ENCODE assay signal across 12 cellular contexts in the genomic region with DNA sequence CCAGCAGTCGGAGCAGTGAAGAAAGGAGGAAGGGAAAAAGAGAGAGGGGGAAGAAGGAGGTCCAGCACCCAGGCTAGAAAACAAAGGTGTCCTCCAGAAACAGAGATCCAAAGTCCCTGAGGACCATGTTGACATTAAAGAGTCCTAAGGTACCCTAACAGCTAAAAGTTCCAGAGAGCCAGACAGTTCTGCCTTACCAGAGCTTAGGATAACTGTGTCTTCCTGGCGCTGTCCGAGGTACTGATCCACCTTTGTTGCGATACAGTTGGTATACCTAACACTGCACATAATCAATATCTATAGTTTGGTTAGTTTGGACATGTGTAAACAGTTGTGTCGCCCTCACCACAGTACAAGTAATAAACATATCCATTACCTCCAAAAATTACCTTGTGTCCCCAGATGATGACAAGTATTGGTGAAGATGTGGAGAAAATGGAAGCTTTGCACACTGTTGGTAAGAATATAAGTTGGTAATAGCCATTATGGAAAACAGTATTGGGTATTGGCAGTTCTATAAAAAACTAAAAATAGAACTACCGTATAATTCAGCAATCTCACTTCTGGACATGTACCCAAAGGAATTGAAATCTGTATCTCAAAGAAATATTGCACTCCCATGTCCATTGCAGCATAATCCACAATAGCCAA. TPM values are rescaled to one million over a fixed set of nuclear protein-coding genes. Genes with fewer than 3 reads are reported as not detected.
DNase-seq lines count a peak whose midpoint lies in the region; ATAC-seq and TF ChIP-seq lines count a peak whose summit lies in the region.
"Had no signal": no experiment of that assay in that cellular context is flagged by ENCODE, and none has a peak within 500 bp of the region (broad histone marks: within the 10 kb centered on the region; RNA-seq: fewer than 3 reads in every experiment).

No MANE protein-coding gene starts in this region.

- no peaks in the 10 kb centered on the region for H3F3A ChIP-seq in SK-N-SH (replicated peaks; ENCODE audit: insufficient read depth)

- H2AFZ ChIP-seq in SK-N-SH (ENCODE audit: low read depth) = no peak overlapping the region

- H3K9me2 ChIP-seq in SK-N-SH = no peaks in the 10 kb centered on the region

- no peak overlapping the region for H3K27ac Mint-ChIP-seq in MCF 10A (ENCODE audit: low read depth, unreplicated experiment)
- H3K27ac Mint-ChIP-seq: nephron; T-helper 2 cell treated with Interferon-gamma antibody and Interleukin-4, amounts not matched to agents 5 μg/mL and 100 μg/mL, for 36 hours had no signal

- CTCF ChIA-PET in SK-N-SH (lab: Yijun Ruan, JAX) (no interaction called here), MCF 10A (lab: Yijun Ruan, JAX) (interaction anchor here (0.6 kb wide), 1 partner anchor 108 kb away, joined by 3 read pairs; no protein-coding TSS in a partner anchor)

- no peak for DNase-seq in SK-N-SH
- peak; percentile 15 for DNase-seq in MG63
- peak; percentile 54 for DNase-seq in MCF 10A (ENCODE audit: unreplicated experiment)
- peak; percentile 22 for DNase-seq in mesenteric fat pad (ENCODE audit: low spot score)
- no peak for DNase-seq in SKM-1 (lab: John Stamatoyannopoulos, UW; ENCODE audit: unreplicated experiment)
- no peak for DNase-seq in COLO829 (ENCODE audit: low spot score)
- DNase-seq: body of pancreas, upper lobe of left lung had no signal

- intact Hi-C loops in MCF 10A (cut with micrococcal nuclease) = no loop called here

- H3K4me2 ChIP-seq in SK-N-SH = no peak overlapping the region

- no peak for TF ChIP-seq CTCF in SK-N-SH (IDR thresholded peaks at IDR 0.05)
- no peak for TF ChIP-seq CTCF in MCF 10A (IDR thresholded peaks at IDR 0.05; ENCODE audit: unreplicated experiment)

- no peak for TF ChIP-seq RAD21 in SK-N-SH (IDR thresholded peaks at IDR 0.05; ENCODE audit: low read length)

- no peaks in the 10 kb centered on the region for H3K9me3 Mint-ChIP-seq in MCF 10A (ENCODE audit: unreplicated experiment)
- H3K9me3 Mint-ChIP-seq: nephron; T-helper 2 cell treated with Interferon-gamma antibody and Interleukin-4, amounts not matched to agents 5 μg/mL and 100 μg/mL, for 36 hours had no signal

- ATAC-seq in SK-N-SH treated with all-trans-retinoic acid at 6 μM for 48 hours = no peak
- no peak for ATAC-seq in GM21619 (IDR thresholded peaks at IDR 0.05; ENCODE audit: unreplicated experiment)
- ATAC-seq: body of pancreas had no signal

- H3K36me3 ChIP-seq in SK-N-SH (replicated peaks in 1 of 2; ENCODE audit: control insufficient read depth in 1 of 2, insufficient read depth in 2 of 2, low read length in 1 of 2) = no peaks in the 10 kb centered on the region
- H3K36me3 ChIP-seq in MG63 = no peaks in the 10 kb centered on the region
- H3K36me3 ChIP-seq: upper lobe of left lung had no signal

- no peak overlapping the region for H3K4me3 Mint-ChIP-seq in MCF 10A (ENCODE audit: unreplicated experiment)
- H3K4me3 Mint-ChIP-seq: nephron; T-helper 2 cell treated with Interferon-gamma antibody and Interleukin-4, amounts not matched to agents 5 μg/mL and 100 μg/mL, for 36 hours had no signal

- TF ChIP-seq EP300 in SK-N-SH (IDR thresholded peaks at IDR 0.05; ENCODE audit: borderline replicate concordance in 1 of 2, low read depth in 1 of 2, low read length in 1 of 2) = no peak

- no peaks in the 10 kb centered on the region for H4K20me1 ChIP-seq in SK-N-SH (ENCODE audit: insufficient read depth)

- peaks cover 0 to 10% of the 10 kb centered on the region in 2 experiments; a peak in 1 of 4 replicates for H3K4me1 ChIP-seq in SK-N-SH (ENCODE audit: control insufficient read depth in 1 of 2, insufficient read depth in 2 of 2, low read depth in 1 of 2, low read length in 1 of 2)
- H3K4me1 ChIP-seq: body of pancreas, upper lobe of left lung had no signal

- H3K4me1 Mint-ChIP-seq in MCF 10A (ENCODE audit: insufficient read depth, unreplicated experiment) = no peaks in the 10 kb centered on the region
- H3K4me1 Mint-ChIP-seq: nephron had no signal

- H3K9me3 ChIP-seq in SK-N-SH (no peaks in the 10 kb centered on the region), MG63 (no peaks in the 10 kb centered on the region)
- H3K9me3 ChIP-seq: body of pancreas, upper lobe of left lung had no signal

- H3K27me3 ChIP-seq in SK-N-SH (ENCODE audit: insufficient read depth) (no peaks in the 10 kb centered on the region), MG63 (no peaks in the 10 kb centered on the region)
- H3K27me3 ChIP-seq: body of pancreas, upper lobe of left lung had no signal

- no peaks in the 10 kb centered on the region for H3K36me3 Mint-ChIP-seq in MCF 10A (ENCODE audit: insufficient read depth, unreplicated experiment)

- H3K27ac ChIP-seq in SK-N-SH (ENCODE audit: low read depth in 2 of 2, low read length in 1 of 2) = no peak overlapping the region
- H3K27ac ChIP-seq: body of pancreas, upper lobe of left lung had no signal

- H3K9ac ChIP-seq in SK-N-SH = no peak overlapping the region

- POLR2A ChIA-PET in SK-N-SH (lab: Yijun Ruan, JAX) (no interaction called here), MCF 10A (lab: Yijun Ruan, JAX) (interaction anchor here (1.0 kb wide), 1 partner anchor 713 kb away, joined by 3 read pairs; no protein-coding TSS in a partner anchor)

- no peaks in the 10 kb centered on the region for H3K27me3 Mint-ChIP-seq in MCF 10A (ENCODE audit: insufficient read depth, unreplicated experiment)

- no TSS peak for BruUV-seq in MCF 10A (replicated peaks; lab: Mats Ljungman, UMichigan)

- H3K4me3 ChIP-seq in SK-N-SH (ENCODE audit: low read depth in 2 of 2, low read length in 1 of 2) = no peak overlapping the region
- H3K4me3 ChIP-seq in MG63 = no peak overlapping the region
- H3K4me3 ChIP-seq: body of pancreas, upper lobe of left lung had no signal

- WGBS in SK-N-SH (ENCODE audit: low lambda C conversion rate) = 45% methylated on average over 6 of the region's 6 CpGs

- H3K79me2 ChIP-seq in SK-N-SH (ENCODE audit: insufficient read depth) = no peaks in the 10 kb centered on the region

TF ChIP-seq in SK-N-SH, 30 proteins besides CTCF, POLR2A, EP300 and RAD21:
- TF ChIP-seq, protein P1, sequence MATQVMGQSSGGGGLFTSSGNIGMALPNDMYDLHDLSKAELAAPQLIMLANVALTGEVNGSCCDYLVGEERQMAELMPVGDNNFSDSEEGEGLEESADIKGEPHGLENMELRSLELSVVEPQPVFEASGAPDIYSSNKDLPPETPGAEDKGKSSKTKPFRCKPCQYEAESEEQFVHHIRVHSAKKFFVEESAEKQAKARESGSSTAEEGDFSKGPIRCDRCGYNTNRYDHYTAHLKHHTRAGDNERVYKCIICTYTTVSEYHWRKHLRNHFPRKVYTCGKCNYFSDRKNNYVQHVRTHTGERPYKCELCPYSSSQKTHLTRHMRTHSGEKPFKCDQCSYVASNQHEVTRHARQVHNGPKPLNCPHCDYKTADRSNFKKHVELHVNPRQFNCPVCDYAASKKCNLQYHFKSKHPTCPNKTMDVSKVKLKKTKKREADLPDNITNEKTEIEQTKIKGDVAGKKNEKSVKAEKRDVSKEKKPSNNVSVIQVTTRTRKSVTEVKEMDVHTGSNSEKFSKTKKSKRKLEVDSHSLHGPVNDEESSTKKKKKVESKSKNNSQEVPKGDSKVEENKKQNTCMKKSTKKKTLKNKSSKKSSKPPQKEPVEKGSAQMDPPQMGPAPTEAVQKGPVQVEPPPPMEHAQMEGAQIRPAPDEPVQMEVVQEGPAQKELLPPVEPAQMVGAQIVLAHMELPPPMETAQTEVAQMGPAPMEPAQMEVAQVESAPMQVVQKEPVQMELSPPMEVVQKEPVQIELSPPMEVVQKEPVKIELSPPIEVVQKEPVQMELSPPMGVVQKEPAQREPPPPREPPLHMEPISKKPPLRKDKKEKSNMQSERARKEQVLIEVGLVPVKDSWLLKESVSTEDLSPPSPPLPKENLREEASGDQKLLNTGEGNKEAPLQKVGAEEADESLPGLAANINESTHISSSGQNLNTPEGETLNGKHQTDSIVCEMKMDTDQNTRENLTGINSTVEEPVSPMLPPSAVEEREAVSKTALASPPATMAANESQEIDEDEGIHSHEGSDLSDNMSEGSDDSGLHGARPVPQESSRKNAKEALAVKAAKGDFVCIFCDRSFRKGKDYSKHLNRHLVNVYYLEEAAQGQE (IDR thresholded peaks at IDR 0.05; ENCODE audit: low read depth, low read length) = peak; percentile 87
- TF ChIP-seq FOXJ3 (CRISPR knock-in tag; IDR thresholded peaks at IDR 0.05) = no peak

TF ChIP-seq in SK-N-SH treated with all-trans-retinoic acid at 6 μM for 48 hours, 23 proteins besides CTCF, POLR2A, EP300 and RAD21 (continues in another document):
- TF ChIP-seq, protein P2, sequence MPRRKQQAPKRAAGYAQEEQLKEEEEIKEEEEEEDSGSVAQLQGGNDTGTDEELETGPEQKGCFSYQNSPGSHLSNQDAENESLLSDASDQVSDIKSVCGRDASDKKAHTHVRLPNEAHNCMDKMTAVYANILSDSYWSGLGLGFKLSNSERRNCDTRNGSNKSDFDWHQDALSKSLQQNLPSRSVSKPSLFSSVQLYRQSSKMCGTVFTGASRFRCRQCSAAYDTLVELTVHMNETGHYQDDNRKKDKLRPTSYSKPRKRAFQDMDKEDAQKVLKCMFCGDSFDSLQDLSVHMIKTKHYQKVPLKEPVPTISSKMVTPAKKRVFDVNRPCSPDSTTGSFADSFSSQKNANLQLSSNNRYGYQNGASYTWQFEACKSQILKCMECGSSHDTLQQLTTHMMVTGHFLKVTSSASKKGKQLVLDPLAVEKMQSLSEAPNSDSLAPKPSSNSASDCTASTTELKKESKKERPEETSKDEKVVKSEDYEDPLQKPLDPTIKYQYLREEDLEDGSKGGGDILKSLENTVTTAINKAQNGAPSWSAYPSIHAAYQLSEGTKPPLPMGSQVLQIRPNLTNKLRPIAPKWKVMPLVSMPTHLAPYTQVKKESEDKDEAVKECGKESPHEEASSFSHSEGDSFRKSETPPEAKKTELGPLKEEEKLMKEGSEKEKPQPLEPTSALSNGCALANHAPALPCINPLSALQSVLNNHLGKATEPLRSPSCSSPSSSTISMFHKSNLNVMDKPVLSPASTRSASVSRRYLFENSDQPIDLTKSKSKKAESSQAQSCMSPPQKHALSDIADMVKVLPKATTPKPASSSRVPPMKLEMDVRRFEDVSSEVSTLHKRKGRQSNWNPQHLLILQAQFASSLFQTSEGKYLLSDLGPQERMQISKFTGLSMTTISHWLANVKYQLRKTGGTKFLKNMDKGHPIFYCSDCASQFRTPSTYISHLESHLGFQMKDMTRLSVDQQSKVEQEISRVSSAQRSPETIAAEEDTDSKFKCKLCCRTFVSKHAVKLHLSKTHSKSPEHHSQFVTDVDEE (CRISPR knock-in tag; IDR thresholded peaks at IDR 0.05) = no peak
- TF ChIP-seq TCF4 (CRISPR knock-in tag; IDR thresholded peaks at IDR 0.05; ENCODE audit: borderline replicate concordance) (no peak), OSR1 (CRISPR knock-in tag; IDR thresholded peaks at IDR 0.05) (no peak), RARB (CRISPR knock-in tag; IDR thresholded peaks at IDR 0.05) (no peak), PPARA (CRISPR knock-in tag; IDR thresholded peaks at IDR 0.05; ENCODE audit: borderline replicate concordance) (no peak), ZFP30 (CRISPR knock-in tag; IDR thresholded peaks at IDR 0.05) (no peak)

RNA-seq across cellular contexts. Expression of a gene that starts 59.8 kb away (rescaled TPM):
- 0.13 and 0.24 TPM in 2 replicates for polyA plus RNA-seq in SK-N-SH (2012; rRNA removed)
- polyA plus RNA-seq in SK-N-SH (2012; cell fraction: cytosol; rRNA removed) = 0.10 and 0.29 TPM in 2 replicates
- 0.09 and 0.10 TPM in 2 replicates for polyA plus RNA-seq in SK-N-SH (2012; cell fraction: nucleus; rRNA removed)
- 0.10 and 0.15 TPM in 2 replicates for total RNA-seq in MG63 (2014; rRNA removed; shearing (Covaris generic); ENCODE audit: low replicate concordance)
- not detected in 2 replicates for total RNA-seq in MCF 10A (2022)
- total RNA-seq in mesenteric fat pad = 2.1 TPM

Comparison
In these comparisons a context has a peak if more than half of its experiments do, and no peak if none do; other contexts are left out.
1. DNase-seq: peak in MG63 (single experiment), MCF 10A (single experiment) and mesenteric fat pad (single experiment); none in SK-N-SH (single experiment), SKM-1 (single experiment) and COLO829 (single experiment).